Comparison of ENCODE assay signal across 8 cellular contexts in genomic region chr9:137085918-137086530, GRCh38. TPM values are rescaled to one million over a fixed set of nuclear protein-coding genes. Genes with fewer than 3 reads are reported as not detected.
DNase-seq lines count a peak whose midpoint lies in the region; ATAC-seq and TF ChIP-seq lines count a peak whose summit lies in the region.

No MANE protein-coding gene starts in this region.

- no peaks in the 10 kb centered on the region for H3K9me3 ChIP-seq in right lobe of liver

- no peaks in the 10 kb centered on the region for H3K27me3 ChIP-seq in right lobe of liver

- peak overlapping the region; percentile 42 to 80 (median 61) for H3K27ac ChIP-seq in right lobe of liver

- TF ChIP-seq CTCF in GM12875 (IDR thresholded peaks at IDR 0.05; ENCODE audit: borderline replicate concordance, insufficient read depth, low read depth, low read length) (no peak), right lobe of liver (IDR thresholded peaks at IDR 0.05) (no peak)

- 13% methylated on average over 12 of the region's 58 CpGs for WGBS in right lobe of liver (ENCODE audit: insufficient coverage, low coverage, low lambda C conversion rate, missing lambda C conversion rate)

- no peak for TF ChIP-seq POLR2A in right lobe of liver (IDR thresholded peaks at IDR 0.05)

- peaks cover 0 to 2% (median 0%) of the 10 kb centered on the region in 4 donors for H3K36me3 ChIP-seq in right lobe of liver

- ATAC-seq in HG03025 (IDR thresholded peaks at IDR 0.05; ENCODE audit: low FRiP score, unreplicated experiment) (peak; percentile 7), SK-N-SH treated with all-trans-retinoic acid at 6 μM for 48 hours (peak; percentile 21), right lobe of liver (peak in 3 of 4 donors; percentile 1 to 10 (median 4))

- peak overlapping the region; percentile 83 for H3K4me3 ChIP-seq in GM12875 (ENCODE audit: low read depth, low read length)
- peak overlapping the region; percentile 67 to 82 (median 73) for H3K4me3 ChIP-seq in right lobe of liver

- peaks cover 0 to 14% (median 8%) of the 10 kb centered on the region in 4 donors for H3K4me1 ChIP-seq in right lobe of liver

- DNase-seq in cerebellum (ENCODE audit: low spot score) = peak; percentile 33
- peak in 2 of 3 donors; percentile 54 to 57 for DNase-seq in right lobe of liver
- peak; percentile 21 for DNase-seq in stromal cell of bone marrow (ENCODE audit: low read depth)
- DNase-seq in SK-N-DZ (ENCODE audit: low spot score) = no peak
- DNase-seq in middle frontal gyrus (ENCODE audit: extremely low spot score, low spot score) = no peak

- intact Hi-C loops in right lobe of liver (cut with DNase I) = no loop called here

TF ChIP-seq in SK-N-SH treated with all-trans-retinoic acid at 6 μM for 48 hours, 23 proteins besides CTCF, POLR2A, EP300 and RAD21:
- TF ChIP-seq CSDC2 (CRISPR knock-in tag; IDR thresholded peaks at IDR 0.05) (no peak), TSHZ2 (CRISPR knock-in tag; IDR thresholded peaks at IDR 0.05) (no peak), CREB5 (CRISPR knock-in tag; IDR thresholded peaks at IDR 0.05; ENCODE audit: low read depth) (no peak), OSR1 (CRISPR knock-in tag; IDR thresholded peaks at IDR 0.05) (no peak), TCF4 (CRISPR knock-in tag; IDR thresholded peaks at IDR 0.05; ENCODE audit: borderline replicate concordance) (no peak)

RNA-seq across cellular contexts. Expression of gene MAN1B1, which starts 0.8 kb away (rescaled TPM):
- total RNA-seq in cerebellum (38.2 TPM), right lobe of liver (10 to 100 TPM; 24.0 to 39.1 (median 28.8) TPM)
- 38.6 and 45.9 TPM in 2 replicates for polyA plus RNA-seq in SK-N-DZ (2014; cell fraction: cytosol; rRNA removed)
- 78.8 and 112 TPM in 2 replicates for polyA plus RNA-seq in SK-N-DZ (2014; cell fraction: nucleus; rRNA removed)

RNA-seq across cellular contexts. Expression of gene UAP1L1, which starts 8.7 kb away (rescaled TPM):
- 0.73 TPM for total RNA-seq in cerebellum
- total RNA-seq in right lobe of liver = 1 to 10 TPM; 1.3 to 4.9 (median 1.9) TPM
- 9.9 and 14.0 TPM in 2 replicates for polyA plus RNA-seq in SK-N-DZ (2014; cell fraction: cytosol; rRNA removed)
- polyA plus RNA-seq in SK-N-DZ (2014; cell fraction: nucleus; rRNA removed) = 46.3 and 50.0 TPM in 2 replicates

RNA-seq across cellular contexts. Expression of gene SAPCD2, which starts 15.7 kb away (rescaled TPM):
- total RNA-seq in cerebellum (4.7 TPM), right lobe of liver (under 1 TPM in 5 of 6 experiments, not detected in 1; 0.05 to 0.43 (median 0.22) TPM)
- 58.9 and 76.5 TPM in 2 replicates for polyA plus RNA-seq in SK-N-DZ (2014; cell fraction: cytosol; rRNA removed)
- polyA plus RNA-seq in SK-N-DZ (2014; cell fraction: nucleus; rRNA removed) = 89.1 and 125 TPM in 2 replicates

RNA-seq across cellular contexts. Expression of gene DPP7, which starts 28.5 kb away (rescaled TPM):
- total RNA-seq in cerebellum (12.2 TPM), right lobe of liver (10 to 100 TPM; 62.2 to 86.2 (median 66.2) TPM)
- polyA plus RNA-seq in SK-N-DZ (2014; cell fraction: cytosol; rRNA removed) = 36.6 and 41.5 TPM in 2 replicates
- polyA plus RNA-seq in SK-N-DZ (2014; cell fraction: nucleus; rRNA removed) = 548 and 584 TPM in 2 replicates

RNA-seq across cellular contexts. Expression of gene ENTPD2, which starts 32.2 kb away (rescaled TPM):
- total RNA-seq in cerebellum (0.45 TPM), right lobe of liver (1 to 10 TPM in 2 of 6 experiments, under 1 TPM in 4; 0.50 to 2.1 (median 0.80) TPM)
- not detected in 2 replicates for polyA plus RNA-seq in SK-N-DZ (2014; cell fraction: cytosol; rRNA removed)
- 1.2 TPM in 1 of 2 replicates, not detected in the other for polyA plus RNA-seq in SK-N-DZ (2014; cell fraction: nucleus; rRNA removed)

Comparison
In these comparisons a context has a peak if more than half of its experiments do, and no peak if none do; other contexts are left out.
1. DNase-seq: peak in cerebellum (single experiment), right lobe of liver (2 of 3) and stromal cell of bone marrow (single experiment); none in SK-N-DZ (single experiment) and middle frontal gyrus (single experiment).
2. Peak in every context shown above with its lines, with median percentiles within 50 percentile points of each other: ATAC-seq.